Comparison of ENCODE assay signal across 34 cellular contexts in genomic region chr4:1631136-1631535, GRCh38. TPM values are rescaled to one million over a fixed set of nuclear protein-coding genes. Genes with fewer than 3 reads are reported as not detected.
"Had no signal": no experiment of that assay in that cellular context is flagged by ENCODE, and none has a peak within 500 bp of the region (broad histone marks: within the 10 kb centered on the region; RNA-seq: fewer than 3 reads in every experiment).

No MANE protein-coding gene starts in this region.

- H3K9me3 ChIP-seq: adrenal gland, body of pancreas had no signal

- H3K4me3 ChIP-seq: adrenal gland, ascending aorta, body of pancreas, breast epithelium, cardiac muscle cell had no signal

- DNase-seq: activated effector memory CD4-positive, alpha-beta T cell treated with anti-CD3 and anti-CD28 coated beads, Interleukin-2, amount 50 U/mL, for 16 hours; activated effector memory CD4-positive, alpha-beta T cell treated with Interleukin-2 at 50 U/mL for 16 hours; activated gamma-delta T cell; activated gamma-delta T cell treated with Interleukin-2 at 50 U/mL for 16 hours; activated naive CD4-positive, alpha-beta T cell; activated naive CD4-positive, alpha-beta T cell treated with anti-CD3 and anti-CD28 coated beads for 36 hours; activated naive CD4-positive, alpha-beta T cell treated with anti-CD3 and anti-CD28 coated beads, Interleukin-2, amount 10 ng/mL, durations not matched to agents 7 days and 5 days; activated naive CD4-positive, alpha-beta T cell treated with anti-CD3 and anti-CD28 coated beads, Interleukin-2, amount 50 U/mL, for 16 hours; activated naive CD4-positive, alpha-beta T cell treated with Interleukin-2 at 50 U/mL for 16 hours; activated naive CD8-positive, alpha-beta T cell treated with anti-CD3 and anti-CD28 coated beads for 36 hours; activated naive CD8-positive, alpha-beta T cell treated with anti-CD3 and anti-CD28 coated beads, Interleukin-2, amount 10 ng/mL, durations not matched to agents 7 days and 5 days; activated naive CD8-positive, alpha-beta T cell treated with anti-CD3 and anti-CD28 coated beads, Interleukin-2, amount 50 U/mL, for 24 hours; activated T-cell treated with anti-CD3 and anti-CD28 coated beads, Interleukin-2, amount 50 U/mL, for 1 hour; activated T-cell treated with anti-CD3 and anti-CD28 coated beads, Interleukin-2, amount 50 U/mL, for 24 hours; activated T-cell treated with anti-CD3 and anti-CD28 coated beads, Interleukin-2, amount 50 U/mL, for 4 hours; activated T-cell treated with anti-CD3 and anti-CD28 coated beads, Interleukin-2, amount 50 U/mL, for 48 hours; activated T-cell treated with anti-CD3 and anti-CD28 coated beads, Interleukin-2, amount 50 U/mL, for 72 hours; adrenal gland; amniotic stem cell; amygdala; anterior cingulate cortex; aorta; body of pancreas; brain microvascular endothelial cell; caudate nucleus; central memory CD4-positive, alpha-beta T cell; cerebellar nuclear complex had no signal

- H3K27me3 ChIP-seq: adrenal gland, ascending aorta, body of pancreas, brain microvascular endothelial cell, breast epithelium, cardiac muscle cell had no signal

- ATAC-seq: activated naive CD4-positive, alpha-beta T cell treated with anti-CD3 and anti-CD28 coated beads, Interleukin-2, amount 50 U/mL, for 72 hours; activated naive CD8-positive, alpha-beta T cell treated with anti-CD3 and anti-CD28 coated beads, Interleukin-2, amount 50 U/mL, for 24 hours; activated T-cell treated with anti-CD3 and anti-CD28 coated beads, Interleukin-2, amount 50 U/mL, for 4 hours; activated T-cell treated with anti-CD3 and anti-CD28 coated beads, Interleukin-2, amount 50 U/mL, for 72 hours; activated T-helper 17 cell treated with anti-CD3 and anti-CD28 coated beads, Interleukin-2, amount 50 U/mL, for 72 hours; body of pancreas had no signal

- H3K36me3 ChIP-seq: adrenal gland, ascending aorta, brain microvascular endothelial cell, breast epithelium, cardiac muscle cell had no signal

- H3K4me1 ChIP-seq: ascending aorta, body of pancreas, breast epithelium had no signal

- H3K27ac ChIP-seq: adrenal gland, ascending aorta, body of pancreas, brain microvascular endothelial cell, breast epithelium, cardiac muscle cell had no signal

- FAIRE-seq: astrocyte, bronchial epithelial cell had no signal

RNA-seq across cellular contexts. Expression of gene FAM53A, which starts 53.0 kb away (rescaled TPM):
- total RNA-seq: ascending aorta had no signal
